ENCODE assay signal across 8 cellular contexts in the genomic region with DNA sequence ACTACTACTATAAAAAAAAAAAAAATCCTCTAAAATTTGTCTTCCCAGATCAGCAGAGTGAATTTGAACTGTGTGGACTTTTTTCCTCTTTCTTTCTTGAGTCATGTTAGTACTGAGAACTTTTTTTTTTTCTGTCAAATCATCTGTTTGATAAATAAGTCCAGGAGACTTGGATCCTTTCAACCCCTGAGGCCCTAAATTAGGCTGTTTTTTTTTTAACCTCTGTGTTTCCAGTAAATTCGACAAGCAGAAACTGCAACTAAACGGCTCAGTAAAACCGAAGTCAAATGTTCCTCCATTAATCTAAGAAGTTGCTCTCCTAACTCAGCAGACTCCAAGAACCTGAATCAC. TPM values are rescaled to one million over a fixed set of nuclear protein-coding genes. Genes with fewer than 3 reads are reported as not detected.
A peak's percentile ranks its signal among the peaks of the same experiment; 100 is the strongest.
DNase-seq lines count a peak whose midpoint lies in the region; ATAC-seq, FAIRE-seq and TF ChIP-seq lines count a peak whose summit lies in the region.

No MANE protein-coding gene starts in this region.

- H3K9ac ChIP-seq in H1 (replicated peaks in 1 of 4; ENCODE audit: extremely low read depth in 1 of 4, low read depth in 3 of 4, low read length in 3 of 4) = 0 out of 7 replicates have a peak overlapping the region, but pooled peaks of 1 of the 4 experiments have one; percentile 27

- no peaks in the 10 kb centered on the region for H3K27me3 ChIP-seq in CD4-positive, CD25-positive, alpha-beta regulatory T cell (ENCODE audit: control insufficient read depth, insufficient read depth, low read length)
- peaks cover 0 to 10% (median 4%) of the 10 kb centered on the region in 4 experiments; a peak in 5 of 7 replicates for H3K27me3 ChIP-seq in H1 (replicated peaks in 1 of 4; ENCODE audit: control insufficient read depth in 3 of 4, extremely low read depth in 1 of 4, insufficient read depth in 3 of 4, low read length in 3 of 4)
- H3K27me3 ChIP-seq in neuron (ENCODE audit: insufficient read depth, low read length) = no peaks in the 10 kb centered on the region
- no peaks in the 10 kb centered on the region for H3K27me3 ChIP-seq in WERI-Rb-1 (ENCODE audit: insufficient read depth, low read depth, severe bottlenecking)

- no peaks in the 10 kb centered on the region for H3K36me3 ChIP-seq in CD4-positive, CD25-positive, alpha-beta regulatory T cell (ENCODE audit: control insufficient read depth, insufficient read depth, low read length)
- H3K36me3 ChIP-seq in OCI-LY7 (ENCODE audit: insufficient read depth, low read length) (peaks cover 24% of the 10 kb centered on the region), H1 (ENCODE audit: control insufficient read depth in 2 of 4, insufficient read depth in 4 of 4, low read length in 3 of 4) (peaks cover 0 to 6% (median 3%) of the 10 kb centered on the region in 4 experiments; a peak in 4 of 8 replicates), neuron (ENCODE audit: insufficient read depth, low read length) (peaks cover 5% of the 10 kb centered on the region), WERI-Rb-1 (no peaks in the 10 kb centered on the region)

- FAIRE-seq in H1 (lab: Jason Lieb, UNC) = no peak

- H4K20me1 ChIP-seq in OCI-LY7 (ENCODE audit: insufficient read depth, low read length) (no peaks in the 10 kb centered on the region), H1 (replicated peaks in 1 of 2; ENCODE audit: control insufficient read depth in 1 of 2, insufficient read depth in 2 of 2, low read length in 2 of 2) (peaks cover 2 to 4% of the 10 kb centered on the region in 2 experiments)

- H3K9me2 ChIP-seq in OCI-LY7 (ENCODE audit: insufficient read depth, low read length) = no peaks in the 10 kb centered on the region

- peak overlapping the region; percentile 76 for H3K4me3 ChIP-seq in CD4-positive, CD25-positive, alpha-beta regulatory T cell (ENCODE audit: low read depth, low read length)
- H3K4me3 ChIP-seq in OCI-LY7 (ENCODE audit: low read depth, low read length, poor library complexity, severe bottlenecking) (peak overlapping the region; percentile 94), H1 (ENCODE audit: extremely low read depth in 1 of 4, insufficient read depth in 2 of 4, low read depth in 3 of 4, low read length in 4 of 4) (peak overlapping the region in 1 of 4 experiments; percentile 52; a peak in 1 of 8 replicates), neuron (ENCODE audit: low read length) (peak overlapping the region; percentile 36), WERI-Rb-1 (ENCODE audit: low read depth, low read length) (no peak overlapping the region)

- CTCF ChIA-PET in OCI-LY7 (lab: Charles Lee; ENCODE audit: unreplicated experiment) (interaction anchor here (0.8 kb wide), 1 partner anchor 57 kb away, joined by 3 read pairs; no protein-coding TSS in a partner anchor), H1 (lab: Charles Lee; ENCODE audit: partially characterized antibody) (interaction anchor here (0.6 to 2.4 kb wide), 6 partner anchors 11 to 1303 kb away, joined by 3 to 9 read pairs (median 5); no protein-coding TSS in a partner anchor)

- H3K79me2 ChIP-seq in OCI-LY7 (ENCODE audit: insufficient read depth, low read depth, low read length) (peaks cover 45% of the 10 kb centered on the region), H1 (ENCODE audit: control insufficient read depth in 1 of 2, insufficient read depth in 2 of 2, low read length in 2 of 2) (peaks cover 0 to 22% of the 10 kb centered on the region in 2 experiments; a peak in 2 of 4 replicates)

- 72% methylated on average over 3 of the region's 3 CpGs; no CpG with 5 or more reads in 1 of the 2 experiments for WGBS in H1 (ENCODE audit: extremely low coverage in 1 of 2, insufficient coverage in 1 of 2, insufficient read length in 1 of 2, insufficient replicate concordance in 2 of 2, low coverage in 1 of 2, low lambda C conversion rate in 2 of 2, missing lambda C conversion rate in 1 of 2), 2 experiments

- no peak overlapping the region for H2BK15ac ChIP-seq in H1 (ENCODE audit: low read length)

- peaks cover 20% of the 10 kb centered on the region; the same call in 1 of the 2 replicates for H3K23me2 ChIP-seq in H1 (ENCODE audit: low read depth, low read length)

- H4K5ac ChIP-seq in H1 (ENCODE audit: insufficient read length, low read depth, low read length) = no peak overlapping the region

- H3K36me3 Mint-ChIP-seq in CD4-positive, CD25-positive, alpha-beta regulatory T cell = peaks cover 11% of the 10 kb centered on the region

- POLR2A ChIA-PET in OCI-LY7 (lab: Charles Lee) (interaction anchor here (0.7 to 4.0 kb wide), 14 partner anchors 9 to 268 kb away, joined by 3 to 29 read pairs (median 8); no protein-coding TSS in a partner anchor), H1 (lab: Charles Lee; ENCODE audit: partially characterized antibody) (interaction anchor here (1.6 to 1.9 kb wide), 2 partner anchors 31 to 154 kb away, joined by 3 to 4 read pairs; no protein-coding TSS in a partner anchor)

- H4K91ac ChIP-seq in H1 (replicated peaks; ENCODE audit: insufficient read length, low read length) = no peak overlapping the region

- H3K27ac ChIP-seq in CD4-positive, CD25-positive, alpha-beta regulatory T cell (ENCODE audit: insufficient read depth, low read length, poor library complexity, severe bottlenecking) = peak overlapping the region; percentile 66
- peak overlapping the region; percentile 67 for H3K27ac ChIP-seq in OCI-LY7 (ENCODE audit: low read depth, low read length, poor library complexity, severe bottlenecking)
- H3K27ac ChIP-seq in H1 (ENCODE audit: low read depth, low read length) = no peak overlapping the region
- no peak overlapping the region for H3K27ac ChIP-seq in WERI-Rb-1

- H3K4me1 ChIP-seq in CD4-positive, CD25-positive, alpha-beta regulatory T cell (ENCODE audit: control insufficient read depth, insufficient read depth, low read length, poor library complexity, severe bottlenecking) = peaks cover 48% of the 10 kb centered on the region
- peaks cover 43% of the 10 kb centered on the region for H3K4me1 ChIP-seq in OCI-LY7 (ENCODE audit: insufficient read depth, low read length, poor library complexity, severe bottlenecking)
- peaks cover 10 to 21% (median 13%) of the 10 kb centered on the region in 4 experiments; a peak in 6 of 7 replicates for H3K4me1 ChIP-seq in H1 (replicated peaks in 1 of 4; ENCODE audit: control insufficient read depth in 3 of 4, insufficient read depth in 4 of 4, low read length in 3 of 4)
- peaks cover 30% of the 10 kb centered on the region for H3K4me1 ChIP-seq in neuron (ENCODE audit: insufficient read depth, low read length)

- H3K23ac ChIP-seq in H1 (ENCODE audit: insufficient read length) = no peak overlapping the region

- no peak overlapping the region for H2AK5ac ChIP-seq in H1 (ENCODE audit: low read depth, low read length)

- TF ChIP-seq CTCF in OCI-LY7 (conservative IDR thresholded peaks at IDR 0.05; ENCODE audit: low read length) (no peak), H1 (IDR thresholded peaks at IDR 0.05; ENCODE audit: control extremely low read depth in 1 of 3, insufficient read depth in 1 of 3, low read depth in 1 of 3, low read length in 3 of 3) (no peak), WERI-Rb-1 (IDR thresholded peaks at IDR 0.05; ENCODE audit: low read depth, low read length) (no peak)

- no peak overlapping the region for H3K4ac ChIP-seq in H1 (replicated peaks; ENCODE audit: insufficient read length, low read depth, low read length)

- H2BK12ac ChIP-seq in H1 (ENCODE audit: low read depth, low read length) = peak overlapping the region; percentile 5; the same call in 1 of the 2 replicates

- H3K9me3 ChIP-seq in CD4-positive, CD25-positive, alpha-beta regulatory T cell (ENCODE audit: control insufficient read depth in 2 of 2, low read length in 2 of 2) = no peaks in the 10 kb centered on the region
- H3K9me3 ChIP-seq in OCI-LY7 (ENCODE audit: low read length) = no peaks in the 10 kb centered on the region
- no peaks in the 10 kb centered on the region for H3K9me3 ChIP-seq in H1 (ENCODE audit: insufficient read depth in 2 of 2, low read depth in 1 of 2, low read length in 1 of 2)
- no peaks in the 10 kb centered on the region for H3K9me3 ChIP-seq in neuron (ENCODE audit: low read length)
- no peaks in the 10 kb centered on the region for H3K9me3 ChIP-seq in WERI-Rb-1 (ENCODE audit: severe bottlenecking)

- H3K4me1 Mint-ChIP-seq in CD4-positive, CD25-positive, alpha-beta regulatory T cell = peaks cover 27 to 53% (median 43%) of the 10 kb centered on the region in 4 donors

- H3K27ac Mint-ChIP-seq in CD4-positive, CD25-positive, alpha-beta regulatory T cell = peak overlapping the region; percentile 53 to 75 (median 70)

- H3K18ac ChIP-seq in H1 (ENCODE audit: extremely low read depth, low read length) = peak overlapping the region; percentile 3; the same call in 1 of the 2 replicates

- H2BK20ac ChIP-seq in H1 (ENCODE audit: low read length) = no peak overlapping the region

- no peak for TF ChIP-seq POLR2A in H1 (IDR thresholded peaks at IDR 0.05; ENCODE audit: control extremely low read depth in 1 of 2, low read depth in 2 of 2, low read length in 2 of 2)

- no peak overlapping the region for H3K14ac ChIP-seq in H1 (ENCODE audit: insufficient read length)

- H2AFZ ChIP-seq in OCI-LY7 (ENCODE audit: low read length) (peak overlapping the region; percentile 53), H1 (ENCODE audit: low read length) (no peak overlapping the region), neuron (ENCODE audit: low read depth, low read length) (no peak overlapping the region)

- no peak overlapping the region for H2BK120ac ChIP-seq in H1 (replicated peaks; ENCODE audit: low read depth, low read length)

- peak overlapping the region; percentile 67 to 83 (median 74) for H3K4me3 Mint-ChIP-seq in CD4-positive, CD25-positive, alpha-beta regulatory T cell

- H3K4me2 ChIP-seq in OCI-LY7 (ENCODE audit: low read length) (peak overlapping the region; percentile 91), H1 (ENCODE audit: insufficient read depth in 1 of 2, low read depth in 2 of 2, low read length in 2 of 2) (peak overlapping the region; percentile 30 to 97; a peak in 3 of 4 replicates)

- H3K79me1 ChIP-seq in H1 (ENCODE audit: low read depth, low read length) = no peaks in the 10 kb centered on the region

- H3K27me3 Mint-ChIP-seq in CD4-positive, CD25-positive, alpha-beta regulatory T cell = peaks cover 7% of the 10 kb centered on the region

- intact Hi-C loops in OCI-LY7 (cut with micrococcal nuclease; ENCODE audit: unreplicated experiment) = loop anchor here (1.0 to 2.0 kb wide), 4 partner anchors 20 to 268 kb away; no protein-coding TSS in a partner anchor

- DNase-seq in CD4-positive, CD25-positive, alpha-beta regulatory T cell = no peak
- DNase-seq in OCI-LY7 (ENCODE audit: low spot score) (no peak), H1 (ENCODE audit: low read depth in 1 of 2, low spot score in 2 of 2) (no peak), NCI-H146 (lab: John Stamatoyannopoulos, UW) (no peak), WERI-Rb-1 (no peak), middle frontal gyrus (ENCODE audit: extremely low spot score, low spot score) (no peak)

- H4K8ac ChIP-seq in H1 (ENCODE audit: extremely low read depth, insufficient read depth, low read length) = no peak overlapping the region

- ATAC-seq in CD4-positive, CD25-positive, alpha-beta regulatory T cell (ENCODE audit: low read depth in 2 of 2) = no peak
- ATAC-seq in GM21528 (IDR thresholded peaks at IDR 0.05; ENCODE audit: low FRiP score, unreplicated experiment) = no peak

- no peak overlapping the region for H3K56ac ChIP-seq in H1 (replicated peaks; ENCODE audit: insufficient read length, low read depth, low read length)

- H2BK5ac ChIP-seq in H1 (ENCODE audit: low read depth, low read length) = no peak overlapping the region

- BruUV-seq in OCI-LY7 (replicated peaks; lab: Mats Ljungman, UMichigan) = no TSS peak

- no peak for TF ChIP-seq RAD21 in H1 (IDR thresholded peaks at IDR 0.05 in 1 of 2, conservative IDR thresholded peaks at IDR 0.05 in 1 of 2; ENCODE audit: low read depth in 2 of 2, low read length in 2 of 2)

- TF ChIP-seq EP300 in H1 (IDR thresholded peaks at IDR 0.05; ENCODE audit: borderline replicate concordance in 1 of 2, low read depth in 2 of 2, low read length in 2 of 2) = no peak

- no peaks in the 10 kb centered on the region for H3K9me3 Mint-ChIP-seq in CD4-positive, CD25-positive, alpha-beta regulatory T cell

RNA-seq across cellular contexts. Expression of gene MAP3K8, which starts 2.7 kb away (rescaled TPM):
- 31.0 TPM for total RNA-seq in CD4-positive, CD25-positive, alpha-beta regulatory T cell
- 1 to 10 TPM in 3 of 4 donors, under 1 TPM in 1; 0.69 to 1.4 (median 1.1) TPM for polyA plus RNA-seq in CD4-positive, CD25-positive, alpha-beta regulatory T cell
- 5.0 and 10.8 TPM in 2 replicates for total RNA-seq in OCI-LY7 (2014; rRNA removed; shearing (Covaris generic))
- 21.6 and 21.9 TPM in 2 replicates for total RNA-seq in OCI-LY7 (2022)
- total RNA-seq in H1 (2021; fragmentation: NEBNext Ultra II Directional; extraction: Animal tissue kit (Norgen Biotek cat#: 25700)) = 5.4 and 5.6 TPM in 2 replicates
- 2.7 and 6.0 TPM in 2 replicates for polyA plus RNA-seq in H1 (2011; rRNA removed)
- polyA plus RNA-seq in H1 (2011; cell fraction: cytosol; rRNA removed) = 5.5 TPM
- polyA plus RNA-seq in H1 (2011; cell fraction: nucleus; rRNA removed) = 4.3 TPM
- polyA plus RNA-seq in H1 (2012, experiment 1 of 2) = 5.3 to 9.0 TPM (median 5.5 TPM) in 4 replicates
- polyA plus RNA-seq in H1 (2012, experiment 2 of 2) = 2.3 TPM
- 3.6 TPM for polyA plus RNA-seq in H1 (2013, experiment 1 of 2)
- 3.7 TPM for polyA plus RNA-seq in H1 (2013, experiment 2 of 2)
- 4.2 and 6.7 TPM in 2 replicates for polyA minus RNA-seq in H1 (2011; rRNA and poly(A)+ RNA removed)
- polyA minus RNA-seq in H1 (2011; cell fraction: cytosol; rRNA and poly(A)+ RNA removed) = 1.7 TPM
- 5.6 TPM for polyA minus RNA-seq in H1 (2011; cell fraction: nucleus; rRNA and poly(A)+ RNA removed)

Comparison
In these comparisons a context has a peak if more than half of its experiments do, and no peak if none do; other contexts are left out.
1. H3K27ac ChIP-seq: peak in CD4-positive, CD25-positive, alpha-beta regulatory T cell (single experiment) and OCI-LY7 (single experiment); none in H1 (single experiment) and WERI-Rb-1 (single experiment).